In the genomic region with DNA sequence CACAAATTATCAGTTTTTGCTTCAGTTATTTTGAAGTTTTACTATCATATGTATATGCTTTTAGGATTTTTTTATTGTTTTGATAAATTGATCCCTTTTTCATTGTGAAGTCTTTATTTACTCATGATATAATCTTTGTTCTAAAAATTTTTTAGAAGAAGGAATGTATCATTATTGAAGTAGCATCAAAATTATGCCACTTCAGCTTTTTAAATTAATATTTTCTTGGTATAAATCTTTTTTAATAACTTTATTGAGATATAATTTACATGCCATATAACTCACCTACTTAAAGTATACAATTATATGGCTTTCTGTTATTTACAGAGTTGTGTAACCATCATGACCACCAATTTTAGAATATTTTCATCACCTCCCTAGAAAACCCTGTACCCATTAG, we compare ENCODE assay signal across 8 cellular contexts.
"Had no signal": no experiment of that assay in that cellular context is flagged by ENCODE, and none has a peak within 500 bp of the region (broad histone marks: within the 10 kb centered on the region; RNA-seq: fewer than 3 reads in every experiment).

No MANE protein-coding gene starts in this region.

- DNase-seq: GM23248, GOT3, H7, HFFc6, KG1 had no signal

- H3K9ac ChIP-seq: GM23248 had no signal

- H3K9me3 ChIP-seq: HAP-1 had no signal

- H3K4me1 ChIP-seq: HAP-1 had no signal

- H2AFZ ChIP-seq: GM23248 had no signal

- FAIRE-seq: HTR-8/SVneo had no signal

- H3K4me3 ChIP-seq: GM23248, HAP-1 had no signal

- H3K27ac ChIP-seq: GM23248 had no signal

- ATAC-seq: HCT116 had no signal

- H3K36me3 ChIP-seq: HAP-1 had no signal
